ENCODE assay signal across 22 cellular contexts in the genomic region with DNA sequence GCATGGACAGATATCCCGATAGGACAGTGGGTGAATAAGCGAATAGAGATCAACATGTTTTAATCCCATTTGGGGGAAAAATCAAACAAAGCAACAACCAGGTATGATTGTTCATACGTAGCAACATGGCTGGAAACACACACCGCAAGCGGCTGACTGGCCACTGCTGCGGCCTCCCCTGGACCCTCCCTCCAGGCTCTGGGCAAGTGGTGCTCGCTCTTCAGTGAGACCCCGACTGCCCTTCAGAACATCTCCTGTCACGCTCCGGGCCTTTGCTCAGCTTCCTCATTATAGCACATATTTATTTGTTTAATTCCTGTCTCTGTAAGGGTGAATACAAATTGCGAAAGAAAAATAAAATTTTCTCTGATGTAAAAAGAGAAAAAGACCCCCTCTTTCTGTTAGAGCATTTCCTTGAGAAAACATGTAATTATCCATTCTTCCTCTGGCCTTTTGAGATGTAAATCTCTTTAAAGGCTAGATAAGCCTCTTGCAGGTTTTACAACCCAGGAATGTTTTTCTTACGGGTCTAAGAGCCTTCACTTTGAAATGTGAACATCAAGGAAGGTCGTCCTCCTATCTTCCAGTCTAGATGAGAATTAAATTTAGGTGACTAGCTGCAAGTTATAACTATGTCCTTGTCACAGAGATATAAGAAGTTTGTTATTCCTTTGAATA. TPM values are rescaled to one million over a fixed set of nuclear protein-coding genes. Genes with fewer than 3 reads are reported as not detected.
A peak's percentile ranks its signal among the peaks of the same experiment; 100 is the strongest.
DNase-seq lines count a peak whose midpoint lies in the region; ATAC-seq and TF ChIP-seq lines count a peak whose summit lies in the region.
"Had no signal": no experiment of that assay in that cellular context is flagged by ENCODE, and none has a peak within 500 bp of the region (broad histone marks: within the 10 kb centered on the region; RNA-seq: fewer than 3 reads in every experiment).

No MANE protein-coding gene starts in this region.

- H3K9me3 ChIP-seq in prostate gland (no peaks in the 10 kb centered on the region), BE2C (no peaks in the 10 kb centered on the region)
- H3K9me3 ChIP-seq: esophagus squamous epithelium, gastroesophageal sphincter, suprapubic skin had no signal

- 62% methylated on average over 13 of the region's 13 CpGs for WGBS in prostate gland

- H3K27me3 ChIP-seq in GM23338 (ENCODE audit: insufficient read depth): peaks cover 70% of the 10 kb centered on the region
- no peaks in the 10 kb centered on the region for H3K27me3 ChIP-seq in prostate gland (replicated peaks; ENCODE audit: insufficient read depth)
- peaks cover 19% of the 10 kb centered on the region for H3K27me3 ChIP-seq in BE2C

- H2AFZ ChIP-seq in GM23338: no peak overlapping the region

- H3K4me2 ChIP-seq in GM23338: peak overlapping the region; percentile 50

- peaks cover 16% of the 10 kb centered on the region for H3K4me1 Mint-ChIP-seq in GM23338
- H3K4me1 Mint-ChIP-seq in WTC11: peaks cover 27% of the 10 kb centered on the region
- H3K4me1 Mint-ChIP-seq in chondrocyte (ENCODE audit: low read depth): peaks cover 4% of the 10 kb centered on the region

- peak; percentile 44 for DNase-seq in GM23338 (ENCODE audit: low spot score)
- DNase-seq in WTC11 (ENCODE audit: low spot score): peak; percentile 17
- peak; percentile 16 for DNase-seq in iPS-NIHi7 (ENCODE audit: extremely low spot score)
- DNase-seq in prostate gland (ENCODE audit: low spot score): no peak
- no peak for DNase-seq in D341Med (ENCODE audit: low spot score)
- no peak for DNase-seq in BE2C
- DNase-seq in chondrocyte (ENCODE audit: low spot score): no peak
- DNase-seq: activated CD4-positive, alpha-beta T cell treated with anti-CD3 and anti-CD28 coated beads, Interleukin-2, amount 10 ng/mL, durations not matched to agents 24 days and 14 days; activated naive CD4-positive, alpha-beta T cell; activated T-cell treated with anti-CD3 and anti-CD28 coated beads, Interleukin-2, amount 50 U/mL, for 48 hours; DMS 273 treated with DMSO at 0.1 percent for 48 hours; esophagus squamous epithelium; hypothalamus; kidney glomerular epithelial cell; NCI-H187 treated with DMSO at 0.1 percent for 48 hours; nucleus accumbens; retina; RPMI8226; T-helper 17 cell had no signal

- H3K36me3 ChIP-seq in GM23338 (ENCODE audit: insufficient read depth): no peaks in the 10 kb centered on the region
- no peaks in the 10 kb centered on the region for H3K36me3 ChIP-seq in prostate gland
- no peaks in the 10 kb centered on the region for H3K36me3 ChIP-seq in BE2C
- H3K36me3 ChIP-seq: esophagus squamous epithelium, gastroesophageal sphincter, suprapubic skin had no signal

- peak overlapping the region; percentile 9; the same call in 1 of the 2 replicates for H3K4me3 ChIP-seq in GM23338
- no peak overlapping the region for H3K4me3 ChIP-seq in prostate gland
- no peak overlapping the region for H3K4me3 ChIP-seq in BE2C (ENCODE audit: low read depth, low read length)
- H3K4me3 ChIP-seq: coronary artery, esophagus squamous epithelium, gastroesophageal sphincter, suprapubic skin had no signal

- peak overlapping the region; percentile 10 for H3K4me3 Mint-ChIP-seq in GM23338
- peak overlapping the region; percentile 16 for H3K4me3 Mint-ChIP-seq in WTC11
- no peak overlapping the region for H3K4me3 Mint-ChIP-seq in chondrocyte (ENCODE audit: unreplicated experiment)
- H3K4me3 Mint-ChIP-seq: activated CD4-positive, alpha-beta T cell treated with anti-CD3 and anti-CD28 coated beads, Interleukin-2, amount 10 ng/mL, durations not matched to agents 24 days and 14 days; T-helper 17 cell had no signal

- H3K9me2 ChIP-seq in GM23338 (ENCODE audit: insufficient read depth): no peaks in the 10 kb centered on the region

- H3K27me3 Mint-ChIP-seq in GM23338 (ENCODE audit: insufficient read depth, low read depth, poor library complexity): peaks cover 35% of the 10 kb centered on the region
- H3K27me3 Mint-ChIP-seq in WTC11 (ENCODE audit: low read depth): peaks cover 89% of the 10 kb centered on the region
- H3K27me3 Mint-ChIP-seq in chondrocyte (ENCODE audit: low read depth): peaks cover 63% of the 10 kb centered on the region

- intact Hi-C loops in prostate gland (cut with DNase I): no loop called here

- H3F3A ChIP-seq in GM23338 (replicated peaks; ENCODE audit: low read depth): no peaks in the 10 kb centered on the region

- H3K9me3 Mint-ChIP-seq in GM23338 (peaks cover 3% of the 10 kb centered on the region; the same call in 1 of the 3 replicates), WTC11 (0 out of 2 replicates have a peak, but pooled peaks cover 4% of the 10 kb centered on the region), chondrocyte (ENCODE audit: low read depth) (no peaks in the 10 kb centered on the region)
- H3K9me3 Mint-ChIP-seq: activated CD4-positive, alpha-beta T cell treated with anti-CD3 and anti-CD28 coated beads, Interleukin-2, amount 10 ng/mL, durations not matched to agents 24 days and 14 days had no signal

- no peaks in the 10 kb centered on the region for H4K20me1 ChIP-seq in GM23338 (replicated peaks; ENCODE audit: insufficient read depth)

- no peak for TF ChIP-seq POLR2A in prostate gland (IDR thresholded peaks at IDR 0.05)

- ATAC-seq in GM23338: 0 out of 3 replicates have a peak, but pooled peaks have one; percentile 21
- peak; percentile 54 for ATAC-seq in WTC11
- ATAC-seq: gastroesophageal sphincter, T-helper 17 cell had no signal

- peaks cover 16% of the 10 kb centered on the region for H3K4me1 ChIP-seq in GM23338 (ENCODE audit: insufficient read depth)
- H3K4me1 ChIP-seq in prostate gland (replicated peaks): peaks cover 5% of the 10 kb centered on the region
- no peaks in the 10 kb centered on the region for H3K4me1 ChIP-seq in BE2C

- H3K79me2 ChIP-seq in GM23338 (replicated peaks; ENCODE audit: insufficient read depth): no peaks in the 10 kb centered on the region

- no peak overlapping the region for H3K27ac ChIP-seq in GM23338 (ENCODE audit: low read depth)
- H3K27ac ChIP-seq in prostate gland: peak overlapping the region; percentile 47 to 61
- H3K27ac ChIP-seq: coronary artery, esophagus squamous epithelium, gastroesophageal sphincter, suprapubic skin had no signal

- POLR2A ChIA-PET in WTC11 (lab: Charles Lee): no interaction called here

- CTCF ChIA-PET in WTC11 (lab: Charles Lee): no interaction called here

- TF ChIP-seq CTCF in GM23338 (conservative IDR thresholded peaks at IDR 0.05; ENCODE audit: low read depth in 2 of 2) (no peak), WTC11 (IDR thresholded peaks at IDR 0.05) (no peak), prostate gland (IDR thresholded peaks at IDR 0.05) (no peak), BE2C (IDR thresholded peaks at IDR 0.05; ENCODE audit: low read depth, low read length) (no peak), chondrocyte (IDR thresholded peaks at IDR 0.05) (no peak)

- H3K36me3 Mint-ChIP-seq in GM23338 (ENCODE audit: low read depth): no peaks in the 10 kb centered on the region
- H3K36me3 Mint-ChIP-seq in WTC11: no peaks in the 10 kb centered on the region
- H3K36me3 Mint-ChIP-seq in chondrocyte (ENCODE audit: low read depth): no peaks in the 10 kb centered on the region

- no peak overlapping the region for H3K27ac Mint-ChIP-seq in GM23338
- H3K27ac Mint-ChIP-seq in WTC11: no peak overlapping the region
- no peak overlapping the region for H3K27ac Mint-ChIP-seq in chondrocyte (ENCODE audit: unreplicated experiment)
- H3K27ac Mint-ChIP-seq: activated CD4-positive, alpha-beta T cell treated with anti-CD3 and anti-CD28 coated beads, Interleukin-2, amount 10 ng/mL, durations not matched to agents 24 days and 14 days; T-helper 17 cell had no signal

TF ChIP-seq in GM23338, 12 proteins besides CTCF, POLR2A, EP300 and RAD21 (continues in another document):
- TF ChIP-seq JUNB (IDR thresholded peaks at IDR 0.05; ENCODE audit: unreplicated experiment): no peak

TF ChIP-seq in WTC11, 78 proteins besides CTCF, POLR2A, EP300 and RAD21 (continues in another document):
- TF ChIP-seq ZNF671 (CRISPR knock-in tag; IDR thresholded peaks at IDR 0.05): no peak
- TF ChIP-seq OVOL2 (CRISPR knock-in tag; IDR thresholded peaks at IDR 0.05; ENCODE audit: borderline replicate concordance): no peak
- TF ChIP-seq, protein P1, sequence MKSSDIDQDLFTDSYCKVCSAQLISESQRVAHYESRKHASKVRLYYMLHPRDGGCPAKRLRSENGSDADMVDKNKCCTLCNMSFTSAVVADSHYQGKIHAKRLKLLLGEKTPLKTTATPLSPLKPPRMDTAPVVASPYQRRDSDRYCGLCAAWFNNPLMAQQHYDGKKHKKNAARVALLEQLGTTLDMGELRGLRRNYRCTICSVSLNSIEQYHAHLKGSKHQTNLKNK (CRISPR knock-in tag; IDR thresholded peaks at IDR 0.05): no peak

RNA-seq across cellular contexts. Expression of a gene that starts 11.0 kb away (rescaled TPM):
- 15.7 and 16.2 TPM in 2 replicates for total RNA-seq in GM23338 (2014; rRNA removed; shearing (Covaris generic))
- polyA plus RNA-seq in GM23338 (2016; fragmentation: Nextera tagmentation; extraction: Ambion mirVana): 14.6 and 15.4 TPM in 2 replicates
- total RNA-seq in WTC11 (2021) (16.5 to 19.1 TPM (median 16.5 TPM) in 3 replicates), prostate gland (100 to 1,000 TPM in 1 of 2 donors, 10 to 100 TPM in 1; 66.5 to 159 TPM), chondrocyte (32.2 to 44.0 TPM (median 32.6 TPM) in 3 replicates)
- polyA plus RNA-seq in BE2C (2012; ENCODE audit: insufficient read depth, insufficient read length, low read depth): 2.6 TPM

RNA-seq across cellular contexts. Expression of a gene that starts 44.2 kb away (rescaled TPM):
- 75.8 and 96.9 TPM in 2 replicates for total RNA-seq in GM23338 (2014; rRNA removed; shearing (Covaris generic))
- polyA plus RNA-seq in GM23338 (2016; fragmentation: Nextera tagmentation; extraction: Ambion mirVana): 79.3 and 82.0 TPM in 2 replicates
- 89.1 to 103 TPM (median 89.9 TPM) in 3 replicates for total RNA-seq in WTC11 (2021)
- 1 to 10 TPM; 2.6 to 9.9 TPM for total RNA-seq in prostate gland
- polyA plus RNA-seq in BE2C (2012; ENCODE audit: insufficient read depth, insufficient read length, low read depth): 10.9 TPM
- total RNA-seq in chondrocyte: 8.7 to 10.5 TPM (median 9.6 TPM) in 3 replicates

RNA-seq across cellular contexts. Expression of a gene that starts 44.7 kb away (rescaled TPM):
- total RNA-seq in GM23338 (2014; rRNA removed; shearing (Covaris generic)): 59.1 and 62.3 TPM in 2 replicates
- 17.1 and 21.5 TPM in 2 replicates for polyA plus RNA-seq in GM23338 (2016; fragmentation: Nextera tagmentation; extraction: Ambion mirVana)
- total RNA-seq in WTC11 (2021) (53.9 to 58.5 TPM (median 54.2 TPM) in 3 replicates), prostate gland (10 to 100 TPM; 35.1 to 40.2 TPM), chondrocyte (23.7 to 33.1 TPM (median 26.0 TPM) in 3 replicates)
- 48.3 TPM for polyA plus RNA-seq in BE2C (2012; ENCODE audit: insufficient read depth, insufficient read length, low read depth)

Comparison
In these comparisons a context has a peak if more than half of its experiments do, and no peak if none do; other contexts are left out.
1. DNase-seq: peak in GM23338 (single experiment), WTC11 (single experiment) and iPS-NIHi7 (single experiment); none in prostate gland (single experiment), D341Med (single experiment), BE2C (single experiment) and chondrocyte (single experiment).